In genomic region chr6:17957904-17958303, GRCh38 we compare ENCODE assay signal across 21 cellular contexts. TPM values are rescaled to one million over a fixed set of nuclear protein-coding genes. Genes with fewer than 3 reads are reported as not detected.
DNase-seq lines count a peak whose midpoint lies in the region; ATAC-seq, FAIRE-seq and TF ChIP-seq lines count a peak whose summit lies in the region.
"Had no signal": no experiment of that assay in that cellular context is flagged by ENCODE, and none has a peak within 500 bp of the region (broad histone marks: within the 10 kb centered on the region; RNA-seq: fewer than 3 reads in every experiment).

No MANE protein-coding gene starts in this region.

- H2AFZ ChIP-seq in K562 (ENCODE audit: low read depth, low read length) = no peak overlapping the region
- H2AFZ ChIP-seq in neural cell (ENCODE audit: low read depth, low read length) = no peak overlapping the region

- H3K4me2 ChIP-seq in K562 (ENCODE audit: insufficient read depth, low read length) (peak overlapping the region; percentile 4; the same call in 1 of the 2 replicates), neural cell (ENCODE audit: low read length) (peak overlapping the region; percentile 44)

- H4K20me1 ChIP-seq in K562 (replicated peaks; ENCODE audit: control insufficient read depth, insufficient read depth, low read length) (no peaks in the 10 kb centered on the region), neural cell (ENCODE audit: insufficient read depth) (no peaks in the 10 kb centered on the region)

- TF ChIP-seq CTCF in K562 (IDR thresholded peaks at IDR 0.05 in 2 of 3, conservative IDR thresholded peaks at IDR 0.05 in 1 of 3; ENCODE audit: insufficient read depth in 2 of 3, low read depth in 1 of 3, low read length in 3 of 3) (no peak), neural cell (IDR thresholded peaks at IDR 0.05; ENCODE audit: poor library complexity, severe bottlenecking) (no peak)

- H3K4me3 ChIP-seq in K562 (no peak overlapping the region), neural cell (ENCODE audit: low read length) (peak overlapping the region; percentile 40)
- H3K4me3 ChIP-seq: body of pancreas, colonic mucosa had no signal

- intact Hi-C loops in K562 (cut with micrococcal nuclease) = no loop called here

- no peaks in the 10 kb centered on the region for H3K27me3 ChIP-seq in K562 (ENCODE audit: control insufficient read depth in 2 of 2, insufficient read depth in 2 of 2, low read length in 2 of 2)
- H3K27me3 ChIP-seq in neural cell (ENCODE audit: insufficient read depth, low read depth, low read length) = no peaks in the 10 kb centered on the region
- H3K27me3 ChIP-seq: body of pancreas, colonic mucosa had no signal

- ATAC-seq in GM21390 (IDR thresholded peaks at IDR 0.05; ENCODE audit: unreplicated experiment) (peak; percentile 17), HG02852 (IDR thresholded peaks at IDR 0.05; ENCODE audit: unreplicated experiment) (peak; percentile 14), K562 (no peak)
- ATAC-seq: body of pancreas, left lobe of liver had no signal

- H3K9ac ChIP-seq in K562 (ENCODE audit: insufficient read depth in 1 of 2, low read depth in 2 of 2, low read length in 2 of 2) (no peak overlapping the region), neural cell (ENCODE audit: low read length) (no peak overlapping the region)

- POLR2A ChIA-PET in K562 (lab: Yijun Ruan, JAX) = interaction anchor here (0.7 to 1.9 kb wide), 8 partner anchors 10 to 44 kb away, joined by 3 to 12 read pairs (median 4); no protein-coding TSS in a partner anchor

- TF ChIP-seq RAD21 in K562 (CRISPR knock-in tag; conservative IDR thresholded peaks at IDR 0.05 in 1 of 2, IDR thresholded peaks at IDR 0.05 in 1 of 2) (no peak), neural cell (conservative IDR thresholded peaks at IDR 0.05) (no peak)

- H3K79me2 ChIP-seq in K562 (ENCODE audit: control insufficient read depth, insufficient read depth, low read length) (peaks cover 84% of the 10 kb centered on the region), neural cell (replicated peaks; ENCODE audit: insufficient read depth, low read length) (peaks cover 5% of the 10 kb centered on the region)

- no TSS peak for BruUV-seq in K562 (replicated peaks; lab: Mats Ljungman, UMichigan)

- H3K27ac ChIP-seq in K562 (ENCODE audit: extremely low read depth, low read depth, low read length) = peak overlapping the region; percentile 2; the same call in 1 of the 3 replicates
- peak overlapping the region; percentile 23 for H3K27ac ChIP-seq in neural cell (ENCODE audit: low read length)
- H3K27ac ChIP-seq: body of pancreas, colonic mucosa had no signal

- no peak for TF ChIP-seq POLR2A in K562 (conservative IDR thresholded peaks at IDR 0.05)

- DNase-seq in K562 (ENCODE audit: extremely low read depth in 1 of 4, low spot score in 3 of 4) (no peak), AG08395 (ENCODE audit: low spot score) (no peak), SHP77 (lab: John Stamatoyannopoulos, UW) (no peak), NCI-H1105 (lab: John Stamatoyannopoulos, UW) (no peak), NCI-H2171 treated with DMSO at 0.1 percent for 48 hours (lab: John Stamatoyannopoulos, UW) (no peak)
- DNase-seq: activated B cell treated with CpG ODN at 0.5 μM for 24 hours; activated CD4-positive, alpha-beta T cell treated with anti-CD3 and anti-CD28 coated beads, Interleukin-2, amount 50 U/mL, for 48 hours; activated CD8-positive, alpha-beta memory T cell treated with anti-CD3 and anti-CD28 coated beads, Interleukin-2, amount 50 U/mL, for 48 hours; body of pancreas; colonic mucosa; GF-D8; midbrain; NCI-H1694; NCI-H526 treated with DMSO at 0.1 percent for 48 hours; stimulated activated CD4-positive, alpha-beta T cell treated with anti-CD3 and anti-CD28 coated beads, Interleukin-2, amount 100 ng/mL, for 48 hours; T1000 had no signal

- H3K9me1 ChIP-seq in K562 (ENCODE audit: control insufficient read depth, insufficient read depth, low read length) = no peaks in the 10 kb centered on the region

- no peak for FAIRE-seq in K562 (lab: Jason Lieb, UNC)

- no peaks in the 10 kb centered on the region for H3K9me2 ChIP-seq in neural cell (ENCODE audit: insufficient read depth, low read length)

- no peak for TF ChIP-seq EP300 in K562 (IDR thresholded peaks at IDR 0.05; ENCODE audit: low read length)
- TF ChIP-seq EP300 in neural cell (conservative IDR thresholded peaks at IDR 0.05; ENCODE audit: poor library complexity, severe bottlenecking) = peak; percentile 71

- CTCF ChIA-PET in K562 (lab: Yijun Ruan, JAX; ENCODE audit: low intra/inter-chr PET ratio) = no interaction called here

- in situ Hi-C loops in K562 (cut with MboI) = no loop called here

- H3F3A ChIP-seq in neural cell (ENCODE audit: insufficient read depth, low read length, poor library complexity, severe bottlenecking) = no peaks in the 10 kb centered on the region

- peaks cover 4% of the 10 kb centered on the region; the same call in 2 of the 3 replicates for H3K36me3 ChIP-seq in K562 (ENCODE audit: control insufficient read depth, insufficient read depth, low read length)
- no peaks in the 10 kb centered on the region for H3K36me3 ChIP-seq in neural cell (ENCODE audit: insufficient read depth, low read length)
- H3K36me3 ChIP-seq: colonic mucosa had no signal

- whole genome bisulfite sequencing in K562 (ENCODE audit: insufficient coverage, low coverage, missing lambda C conversion rate) = 63% methylated on average over 2 of the region's 2 CpGs

- peaks cover 14 to 35% of the 10 kb centered on the region in 2 experiments for H3K4me1 ChIP-seq in K562 (replicated peaks in 1 of 2; ENCODE audit: control insufficient read depth in 2 of 2, insufficient read depth in 2 of 2, low read length in 2 of 2)
- H3K4me1 ChIP-seq: colonic mucosa had no signal

- no peaks in the 10 kb centered on the region for H3K9me3 ChIP-seq in K562 (replicated peaks; ENCODE audit: control insufficient read depth, insufficient read depth, low read depth, low read length)
- H3K9me3 ChIP-seq in neural cell (ENCODE audit: low read length) = no peaks in the 10 kb centered on the region
- H3K9me3 ChIP-seq: body of pancreas, colonic mucosa had no signal

TF ChIP-seq in K562, 482 proteins besides CTCF, POLR2A, EP300 and RAD21 (continues in another document):
- no peak for TF ChIP-seq RBM22 (IDR thresholded peaks at IDR 0.05; ENCODE audit: low read depth, low read length, poor library complexity, severe bottlenecking)
- no peak for TF ChIP-seq CREB3 (tag; conservative IDR thresholded peaks at IDR 0.05; ENCODE audit: low read depth)
- TF ChIP-seq EZH2 (IDR thresholded peaks at IDR 0.05; ENCODE audit: borderline replicate concordance, low read depth, low read length) = no peak
- no peak for TF ChIP-seq RBM25 (IDR thresholded peaks at IDR 0.05; ENCODE audit: low read depth, low read length, severe bottlenecking)
- TF ChIP-seq ZNF197 (CRISPR knock-in tag; IDR thresholded peaks at IDR 0.05; ENCODE audit: low read depth) = no peak

TF ChIP-seq in neural cell, 6 proteins besides CTCF, POLR2A, EP300 and RAD21 (continues in another document):
- TF ChIP-seq TAF1 (IDR thresholded peaks at IDR 0.05; ENCODE audit: low read depth) (no peak), EZH2 (IDR thresholded peaks at IDR 0.05; ENCODE audit: borderline replicate concordance, insufficient read depth, low read length, poor library complexity, severe bottlenecking) (no peak), MXI1 (conservative IDR thresholded peaks at IDR 0.05; ENCODE audit: poor library complexity, severe bottlenecking) (no peak), REST (IDR thresholded peaks at IDR 0.05; ENCODE audit: borderline replicate concordance) (no peak), SMC3 (conservative IDR thresholded peaks at IDR 0.05; ENCODE audit: poor library complexity) (no peak)

RNA-seq across cellular contexts. Expression of gene KIF13A, which starts 29.5 kb away (rescaled TPM):
- 104 and 140 TPM in 2 replicates for total RNA-seq in K562 (2011; cell fraction: chromatin; rRNA removed; ENCODE audit: low replicate concordance)
- total RNA-seq in K562 (2011; cell fraction: nucleolus; rRNA removed) = 46.7 and 52.6 TPM in 2 replicates
- total RNA-seq in K562 (2011; cell fraction: nucleoplasm; rRNA removed) = 47.2 and 119 TPM in 2 replicates
- total RNA-seq in K562 (2014; rRNA removed) = 21.0 and 30.1 TPM in 2 replicates
- total RNA-seq in K562 (2014; rRNA removed; fragmentation: Illumina TruSeq; extraction: Trizol) = 37.5 and 39.3 TPM in 2 replicates
- 43.2 and 44.3 TPM in 2 replicates for total RNA-seq in K562 (2015; rRNA removed; fragmentation: Illumina TruSeq; extraction: Trizol)
- total RNA-seq in K562 (2021) = 30.1 and 33.8 TPM in 2 replicates
- 29.5 and 31.8 TPM in 2 replicates for polyA plus RNA-seq in K562 (2011; rRNA removed)
- 15.8 and 22.8 TPM in 2 replicates for polyA plus RNA-seq in K562 (2011; cell fraction: cytosol; rRNA removed)
- polyA plus RNA-seq in K562 (2011; cell fraction: nucleus; rRNA removed) = 33.0 and 34.3 TPM in 2 replicates
- 25.3 and 25.9 TPM in 2 replicates for polyA plus RNA-seq in K562 (2012)
- polyA plus RNA-seq in K562 (2014; fragmentation: Illumina TruSeq; extraction: Trizol) = 28.2 and 29.7 TPM in 2 replicates
- polyA plus RNA-seq in K562 (2014; fragmentation: Nextera tagmentation; extraction: Ambion mirVana) = 1 to 10 TPM; 3.6 to 4.3 TPM
- 22.5 and 22.6 TPM in 2 replicates for polyA plus RNA-seq in K562 (2014; rRNA removed)
- 58.2 and 66.9 TPM in 2 replicates for polyA minus RNA-seq in K562 (2011; rRNA and poly(A)+ RNA removed)
- polyA minus RNA-seq in K562 (2011; cell fraction: cytosol; rRNA and poly(A)+ RNA removed) = 27.8 and 31.0 TPM in 2 replicates
- 52.9 and 92.3 TPM in 2 replicates for polyA minus RNA-seq in K562 (2011; cell fraction: nucleus; rRNA and poly(A)+ RNA removed)
- 9.4 and 12.8 TPM in 2 replicates for polyA plus RNA-seq in neural cell
- 32.1 and 33.5 TPM in 2 replicates for polyA minus RNA-seq in neural cell
- total RNA-seq: activated T-helper 2 cell treated with anti-CD3 and anti-CD28 coated beads, Interferon-gamma antibody, Interleukin-2, Interleukin-4, amounts not matched to agents 10 μg/mL and 5 μg/mL and 100 μg/mL, durations not matched to agents 14 hours and 24 hours and 36 hours had no signal
